ENCODE assay signal across 15 cellular contexts in genomic region chr3:189805375-189806067, GRCh38.
"Had no signal": no experiment of that assay in that cellular context is flagged by ENCODE, and none has a peak within 500 bp of the region (broad histone marks: within the 10 kb centered on the region; RNA-seq: fewer than 3 reads in every experiment).

No MANE protein-coding gene starts in this region.

- DNase-seq: activated CD4-positive, alpha-beta T cell treated with anti-CD3 and anti-CD28 coated beads, Interleukin-2, amount 50 U/mL, for 48 hours; activated gamma-delta T cell treated with Interleukin-2 at 50 U/mL for 16 hours; activated naive CD8-positive, alpha-beta T cell treated with anti-CD3 and anti-CD28 coated beads for 36 hours; activated T-cell treated with anti-CD3 and anti-CD28 coated beads, Interleukin-2, amount 50 U/mL, for 72 hours; anterior cingulate cortex; kidney; left ventricle myocardium superior; mesenchymal stem cell; small intestine; transverse colon had no signal

- H3K27ac ChIP-seq: gastroesophageal sphincter, parathyroid adenoma, right atrium auricular region, transverse colon had no signal

- H3K36me3 Mint-ChIP-seq: activated naive CD8-positive, alpha-beta T cell treated with anti-CD3 and anti-CD28 coated beads for 36 hours had no signal

- H3K9ac ChIP-seq: parathyroid adenoma had no signal

- H3K27me3 ChIP-seq: gastroesophageal sphincter, right atrium auricular region, transverse colon had no signal

- H3K9me3 ChIP-seq: gastroesophageal sphincter, right atrium auricular region, transverse colon had no signal

- H3K4me3 ChIP-seq: gastroesophageal sphincter, right atrium auricular region, transverse colon had no signal

- FAIRE-seq: bronchial epithelial cell, kidney, small intestine had no signal

- H3K27me3 Mint-ChIP-seq: activated naive CD8-positive, alpha-beta T cell treated with anti-CD3 and anti-CD28 coated beads for 36 hours had no signal

- H3K36me3 ChIP-seq: gastroesophageal sphincter, right atrium auricular region, transverse colon had no signal

- H3K4me1 Mint-ChIP-seq: activated naive CD8-positive, alpha-beta T cell treated with anti-CD3 and anti-CD28 coated beads for 36 hours had no signal

- H3K4me1 ChIP-seq: parathyroid adenoma, right atrium auricular region, transverse colon had no signal

- H3K9me3 Mint-ChIP-seq: activated naive CD8-positive, alpha-beta T cell treated with anti-CD3 and anti-CD28 coated beads for 36 hours; activated T-cell treated with anti-CD3 and anti-CD28 coated beads, Interleukin-2, amount 50 U/mL, for 72 hours had no signal

- H2AFZ ChIP-seq: parathyroid adenoma had no signal

- H3K79me2 ChIP-seq: parathyroid adenoma had no signal

- ATAC-seq: activated CD4-positive, CD25-positive, alpha-beta regulatory T cell treated with anti-CD3 and anti-CD28 coated beads, Interleukin-2, amount 50 U/mL, for 24 hours; activated T-cell treated with anti-CD3 and anti-CD28 coated beads, Interleukin-2, amount 50 U/mL, for 72 hours; gastroesophageal sphincter; left ventricle myocardium superior had no signal

- H3K27ac Mint-ChIP-seq: activated naive CD8-positive, alpha-beta T cell treated with anti-CD3 and anti-CD28 coated beads for 36 hours; activated T-cell treated with anti-CD3 and anti-CD28 coated beads, Interleukin-2, amount 50 U/mL, for 72 hours had no signal

- H3K4me3 Mint-ChIP-seq: activated naive CD8-positive, alpha-beta T cell treated with anti-CD3 and anti-CD28 coated beads for 36 hours; activated T-cell treated with anti-CD3 and anti-CD28 coated beads, Interleukin-2, amount 50 U/mL, for 72 hours had no signal
